8 cellular contexts compared by ENCODE assay signal in the genomic region with DNA sequence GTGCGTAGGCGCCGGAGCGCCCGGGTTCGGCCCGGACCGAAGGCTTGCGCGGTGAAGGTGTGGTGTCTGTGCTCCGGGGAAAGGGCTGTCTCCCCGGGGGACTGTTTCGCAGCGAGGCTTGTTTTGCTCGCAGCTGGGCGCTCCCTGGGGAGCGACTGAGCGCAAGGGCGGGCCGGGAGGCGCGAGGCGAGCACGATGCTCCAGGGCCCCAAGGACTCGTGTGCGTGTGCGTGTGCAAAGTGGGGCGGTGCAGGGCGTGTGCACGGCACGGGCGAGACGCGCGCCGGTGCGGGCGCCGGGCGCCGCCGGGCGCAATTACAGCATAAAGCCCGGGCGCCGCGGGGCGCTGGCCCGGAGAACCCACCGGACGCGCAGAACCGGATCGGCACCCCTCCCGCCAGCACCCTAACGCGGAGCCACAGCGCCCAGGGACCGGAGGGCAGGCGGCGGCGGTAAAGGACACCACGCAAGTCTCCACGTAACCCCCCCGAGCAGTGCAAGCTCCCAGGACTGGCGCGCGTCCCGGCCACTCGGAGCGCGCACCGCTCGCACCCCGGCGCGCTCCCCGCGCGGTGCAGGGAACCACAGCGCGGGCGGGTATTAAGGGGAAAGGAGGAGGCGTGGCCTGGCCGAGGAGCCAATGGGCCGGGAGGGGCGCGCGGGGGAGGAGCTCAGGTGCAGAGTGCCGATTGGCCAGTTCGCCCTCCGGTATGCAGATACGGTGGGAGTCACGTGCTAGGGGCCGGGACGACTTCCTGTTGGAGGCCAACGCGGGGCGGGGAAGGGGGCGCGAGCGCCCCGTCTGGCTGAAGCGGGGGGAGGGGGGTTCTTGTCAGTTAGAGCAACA. TPM values are rescaled to one million over a fixed set of nuclear protein-coding genes. Genes with fewer than 3 reads are reported as not detected.
DNase-seq lines count a peak whose midpoint lies in the region; ATAC-seq and TF ChIP-seq lines count a peak whose summit lies in the region.

A gene with protein sequence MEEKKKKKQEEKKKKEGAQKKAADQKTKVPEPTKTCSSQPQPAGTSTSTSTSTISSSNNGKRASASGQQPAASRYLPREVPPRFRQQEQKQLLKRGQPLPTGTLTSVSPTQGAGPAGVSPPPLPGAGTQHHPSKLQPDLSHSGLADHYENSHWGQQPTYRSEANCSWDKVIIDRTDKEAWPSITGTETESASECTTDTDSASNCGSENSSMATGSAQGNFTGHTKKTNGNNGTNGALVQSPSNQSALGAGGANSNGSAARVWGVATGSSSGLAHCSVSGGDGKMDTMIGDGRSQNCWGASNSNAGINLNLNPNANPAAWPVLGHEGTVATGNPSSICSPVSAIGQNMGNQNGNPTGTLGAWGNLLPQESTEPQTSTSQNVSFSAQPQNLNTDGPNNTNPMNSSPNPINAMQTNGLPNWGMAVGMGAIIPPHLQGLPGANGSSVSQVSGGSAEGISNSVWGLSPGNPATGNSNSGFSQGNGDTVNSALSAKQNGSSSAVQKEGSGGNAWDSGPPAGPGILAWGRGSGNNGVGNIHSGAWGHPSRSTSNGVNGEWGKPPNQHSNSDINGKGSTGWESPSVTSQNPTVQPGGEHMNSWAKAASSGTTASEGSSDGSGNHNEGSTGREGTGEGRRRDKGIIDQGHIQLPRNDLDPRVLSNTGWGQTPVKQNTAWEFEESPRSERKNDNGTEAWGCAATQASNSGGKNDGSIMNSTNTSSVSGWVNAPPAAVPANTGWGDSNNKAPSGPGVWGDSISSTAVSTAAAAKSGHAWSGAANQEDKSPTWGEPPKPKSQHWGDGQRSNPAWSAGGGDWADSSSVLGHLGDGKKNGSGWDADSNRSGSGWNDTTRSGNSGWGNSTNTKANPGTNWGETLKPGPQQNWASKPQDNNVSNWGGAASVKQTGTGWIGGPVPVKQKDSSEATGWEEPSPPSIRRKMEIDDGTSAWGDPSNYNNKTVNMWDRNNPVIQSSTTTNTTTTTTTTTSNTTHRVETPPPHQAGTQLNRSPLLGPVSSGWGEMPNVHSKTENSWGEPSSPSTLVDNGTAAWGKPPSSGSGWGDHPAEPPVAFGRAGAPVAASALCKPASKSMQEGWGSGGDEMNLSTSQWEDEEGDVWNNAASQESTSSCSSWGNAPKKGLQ (N-terminal part only) (plus strand): TSS at position 835 of the 847 bp plus-strand sequence. CDS start 45,504 bp downstream, outside the sequence.

- H2AFZ ChIP-seq in Loucy (ENCODE audit: low read length) = peak within 1 kb of the TSS; percentile 36

- H3K4me3 ChIP-seq in Loucy (ENCODE audit: low read length, poor library complexity, severe bottlenecking) = peak within 1 kb of the TSS; percentile 78
- peak within 1 kb of the TSS; percentile 62 for H3K4me3 ChIP-seq in fibroblast of pulmonary artery (replicated peaks; ENCODE audit: low read depth, low read length)

- peak; percentile 96 for ATAC-seq in natural killer cell treated with Interleukin-12 subunit alpha and Interleukin-12 subunit beta and Interleukin-15 and Interleukin-18, amount 100 ng/mL, for 72 hours

- peaks cover 41% of the 10 kb centered on the region for H3K4me1 ChIP-seq in Loucy (ENCODE audit: insufficient read depth, low read length, poor library complexity, severe bottlenecking)

- 0 out of 2 replicates have a peak, but pooled peaks cover 4% of the 10 kb centered on the region for H3F3A ChIP-seq in Loucy (ENCODE audit: low read depth)

- H4K20me1 ChIP-seq in Loucy (ENCODE audit: insufficient read depth, low read length, poor library complexity, severe bottlenecking) = peaks cover 36% of the 10 kb centered on the region

- H3K4me3 Mint-ChIP-seq in natural killer cell treated with Interleukin-12 subunit alpha and Interleukin-12 subunit beta and Interleukin-15 and Interleukin-18, amount 100 ng/mL, for 72 hours = peak within 1 kb of the TSS; percentile 98

- peaks cover 7 to 8% of the 10 kb centered on the region in 2 donors for H3K27me3 Mint-ChIP-seq in natural killer cell treated with Interleukin-12 subunit alpha and Interleukin-12 subunit beta and Interleukin-15 and Interleukin-18, amount 100 ng/mL, for 72 hours

- H3K36me3 Mint-ChIP-seq in natural killer cell treated with Interleukin-12 subunit alpha and Interleukin-12 subunit beta and Interleukin-15 and Interleukin-18, amount 100 ng/mL, for 72 hours = no peaks in the 10 kb centered on the region

- no peaks in the 10 kb centered on the region for H3K9me3 Mint-ChIP-seq in natural killer cell treated with Interleukin-12 subunit alpha and Interleukin-12 subunit beta and Interleukin-15 and Interleukin-18, amount 100 ng/mL, for 72 hours

- H3K79me2 ChIP-seq in Loucy (ENCODE audit: insufficient read depth, low read length) = peaks cover 48% of the 10 kb centered on the region

- peaks cover 34 to 39% of the 10 kb centered on the region in 2 donors for H3K4me1 Mint-ChIP-seq in natural killer cell treated with Interleukin-12 subunit alpha and Interleukin-12 subunit beta and Interleukin-15 and Interleukin-18, amount 100 ng/mL, for 72 hours (ENCODE audit: low read depth in 2 of 2)

- peak within 1 kb of the TSS; percentile 78 for H3K9ac ChIP-seq in Loucy (ENCODE audit: low read depth, low read length, poor library complexity, severe bottlenecking)

- no peaks in the 10 kb centered on the region for H3K9me2 ChIP-seq in Loucy (replicated peaks; ENCODE audit: low read depth, low read length)

- peak within 1 kb of the TSS; percentile 81 to 87 for H3K27ac Mint-ChIP-seq in natural killer cell treated with Interleukin-12 subunit alpha and Interleukin-12 subunit beta and Interleukin-15 and Interleukin-18, amount 100 ng/mL, for 72 hours

- no peaks in the 10 kb centered on the region for H3K9me3 ChIP-seq in Loucy (ENCODE audit: insufficient read depth, low read depth, low read length)

- H3K27me3 ChIP-seq in Loucy (ENCODE audit: insufficient read depth, low read length, poor library complexity, severe bottlenecking) = no peaks in the 10 kb centered on the region

- no peaks in the 10 kb centered on the region for H3K36me3 ChIP-seq in Loucy (ENCODE audit: insufficient read depth, low read length)

- DNase-seq in EL (peak; percentile 99), GOT3 (lab: John Stamatoyannopoulos, UW) (peak; percentile 92), SHP77 (lab: John Stamatoyannopoulos, UW) (peak; percentile 99 to 100), fibroblast of pulmonary artery (ENCODE audit: low read depth) (peak; percentile 99)
- DNase-seq in activated effector memory CD4-positive, alpha-beta T cell treated with Interleukin-2 at 50 U/mL for 16 hours = peak; percentile 100
- DNase-seq in natural killer cell treated with Interleukin-12 subunit alpha and Interleukin-12 subunit beta and Interleukin-15 and Interleukin-18, amount 100 ng/mL, for 72 hours (ENCODE audit: low spot score) = peak; percentile 100
- peak; percentile 100 for DNase-seq in stimulated activated naive CD4-positive, alpha-beta T cell treated with Interleukin-2 at 50 U/mL for 16 hours (lab: John Stamatoyannopoulos, UW)

- peak within 1 kb of the TSS; percentile 86 for H3K4me2 ChIP-seq in Loucy (ENCODE audit: low read depth, low read length, poor library complexity, severe bottlenecking)

- peak; percentile 26; the same call in 1 of the 2 replicates for TF ChIP-seq CTCF in Loucy (conservative IDR thresholded peaks at IDR 0.05; ENCODE audit: low read length)
- TF ChIP-seq CTCF in fibroblast of pulmonary artery (IDR thresholded peaks at IDR 0.05; ENCODE audit: low read length, missing control alignments) = peak; percentile 2

RNA-seq across cellular contexts. Expression of the gene that starts here (rescaled TPM):
- total RNA-seq in natural killer cell treated with Interleukin-12 subunit alpha and Interleukin-12 subunit beta and Interleukin-15 and Interleukin-18, amount 100 ng/mL, for 72 hours = 10 to 100 TPM; 28.1 to 32.1 TPM

Comparison
In these comparisons a context has a peak if more than half of its experiments do, and no peak if none do; other contexts are left out.
1. Peak in every context shown above with its lines: DNase-seq, ATAC-seq and H3K4me3 ChIP-seq.